In the genomic region with DNA sequence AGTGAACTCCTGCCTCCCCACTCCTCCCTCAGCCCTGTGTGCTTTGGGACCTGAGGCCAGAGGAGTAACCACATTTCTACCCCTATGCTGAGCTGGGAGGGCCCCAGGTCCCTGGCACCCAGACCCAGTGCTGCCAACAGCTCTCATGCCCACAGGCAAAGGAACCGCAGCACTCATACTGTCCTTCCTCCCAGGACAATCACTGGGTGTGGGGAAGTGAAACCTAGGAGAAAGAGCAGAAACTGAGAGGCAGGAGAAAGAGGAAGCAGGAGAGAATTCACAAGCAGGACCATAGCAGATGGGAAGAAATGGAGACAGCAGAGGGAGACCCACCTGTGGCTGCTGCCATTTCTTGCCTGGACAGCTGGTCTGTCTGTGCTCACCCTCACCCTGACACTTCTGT, we compare ENCODE assay signal across 9 cellular contexts. TPM values are rescaled to one million over a fixed set of nuclear protein-coding genes. Genes with fewer than 3 reads are reported as not detected.
DNase-seq lines count a peak whose midpoint lies in the region; ATAC-seq and TF ChIP-seq lines count a peak whose summit lies in the region.
"Had no signal": no experiment of that assay in that cellular context is flagged by ENCODE, and none has a peak within 500 bp of the region (broad histone marks: within the 10 kb centered on the region; RNA-seq: fewer than 3 reads in every experiment).

No MANE protein-coding gene starts in this region.

- peak overlapping the region; percentile 81 for H3K27ac ChIP-seq in temporal lobe (ENCODE audit: low read depth, low read length)
- H3K27ac ChIP-seq: C4-2B had no signal

- H3K27me3 Mint-ChIP-seq in activated T-cell treated with anti-CD3 and anti-CD28 coated beads, Interleukin-2, amount 50 U/mL, for 72 hours (ENCODE audit: low read depth), result no peaks in the 10 kb centered on the region
- peaks cover 28% of the 10 kb centered on the region for H3K27me3 Mint-ChIP-seq in glutamatergic neuron (ENCODE audit: unreplicated experiment)

- no peaks in the 10 kb centered on the region for H3K9me3 Mint-ChIP-seq in activated T-cell treated with anti-CD3 and anti-CD28 coated beads, Interleukin-2, amount 50 U/mL, for 72 hours
- H3K9me3 Mint-ChIP-seq in glutamatergic neuron (ENCODE audit: unreplicated experiment), result peaks cover 25% of the 10 kb centered on the region

- no peak for TF ChIP-seq CTCF in glutamatergic neuron (IDR thresholded peaks at IDR 0.05; ENCODE audit: partially characterized antibody, unreplicated experiment)

- H3K27ac Mint-ChIP-seq in activated T-cell treated with anti-CD3 and anti-CD28 coated beads, Interleukin-2, amount 50 U/mL, for 72 hours, result no peak overlapping the region
- peak overlapping the region; percentile 91 for H3K27ac Mint-ChIP-seq in glutamatergic neuron (ENCODE audit: unreplicated experiment)

- ATAC-seq in activated T-cell treated with anti-CD3 and anti-CD28 coated beads, Interleukin-2, amount 50 U/mL, for 72 hours (replicated peaks in 1 of 2), result no peak
- ATAC-seq in HG03039 (IDR thresholded peaks at IDR 0.05; ENCODE audit: unreplicated experiment), result no peak
- ATAC-seq in GM18868 (IDR thresholded peaks at IDR 0.05; ENCODE audit: unreplicated experiment), result no peak
- ATAC-seq in HG03378 (IDR thresholded peaks at IDR 0.05; ENCODE audit: unreplicated experiment), result no peak

- peaks cover 68% of the 10 kb centered on the region for H3K4me1 Mint-ChIP-seq in activated T-cell treated with anti-CD3 and anti-CD28 coated beads, Interleukin-2, amount 50 U/mL, for 72 hours (ENCODE audit: low read depth)
- peaks cover 43% of the 10 kb centered on the region for H3K4me1 Mint-ChIP-seq in glutamatergic neuron (ENCODE audit: low read depth, unreplicated experiment)

- H3K36me3 Mint-ChIP-seq in activated T-cell treated with anti-CD3 and anti-CD28 coated beads, Interleukin-2, amount 50 U/mL, for 72 hours (ENCODE audit: insufficient read depth in 2 of 2), result peaks cover 15 to 23% of the 10 kb centered on the region in 2 donors
- no peaks in the 10 kb centered on the region for H3K36me3 Mint-ChIP-seq in glutamatergic neuron (ENCODE audit: unreplicated experiment)

- H3K4me3 Mint-ChIP-seq in activated T-cell treated with anti-CD3 and anti-CD28 coated beads, Interleukin-2, amount 50 U/mL, for 72 hours, result peak overlapping the region; percentile 81
- H3K4me3 Mint-ChIP-seq in glutamatergic neuron (ENCODE audit: unreplicated experiment), result peak overlapping the region; percentile 27

- no peak for DNase-seq in activated T-cell treated with anti-CD3 and anti-CD28 coated beads, Interleukin-2, amount 50 U/mL, for 72 hours
- DNase-seq in activated T-cell treated with anti-CD3 and anti-CD28 coated beads, Interleukin-2, amount 50 U/mL, for 1 hour, result no peak
- peak; percentile 67 for DNase-seq in SKM-1 treated with dmso at 0.1 percent for 144 hours (lab: John Stamatoyannopoulos, UW; ENCODE audit: unreplicated experiment)
- DNase-seq in glutamatergic neuron, result no peak

RNA-seq across cellular contexts. Expression of gene CCDC97, which starts 18.8 kb away (rescaled TPM):
- 10 to 100 TPM; 28.8 to 33.4 TPM for total RNA-seq in activated T-cell treated with anti-CD3 and anti-CD28 coated beads, Interleukin-2, amount 50 U/mL, for 72 hours
- total RNA-seq in glutamatergic neuron (ENCODE audit: unreplicated experiment) (36.7 TPM), temporal lobe (6.4 TPM)

RNA-seq across cellular contexts. Expression of gene TGFB1, which starts 24.9 kb away (rescaled TPM):
- 10 to 100 TPM; 93.5 to 94.2 TPM for total RNA-seq in activated T-cell treated with anti-CD3 and anti-CD28 coated beads, Interleukin-2, amount 50 U/mL, for 72 hours
- 26.0 TPM for total RNA-seq in glutamatergic neuron (ENCODE audit: unreplicated experiment)
- 2.7 TPM for total RNA-seq in temporal lobe

RNA-seq across cellular contexts. Expression of gene B9D2, which starts 35.1 kb away (rescaled TPM):
- 1 to 10 TPM; 6.4 to 7.7 TPM for total RNA-seq in activated T-cell treated with anti-CD3 and anti-CD28 coated beads, Interleukin-2, amount 50 U/mL, for 72 hours
- total RNA-seq in glutamatergic neuron (ENCODE audit: unreplicated experiment), result 7.6 TPM
- total RNA-seq in temporal lobe, result 2.2 TPM

RNA-seq across cellular contexts. Expression of gene TMEM91, which starts 47.5 kb away (rescaled TPM):
- 10 to 100 TPM; 12.3 to 12.8 TPM for total RNA-seq in activated T-cell treated with anti-CD3 and anti-CD28 coated beads, Interleukin-2, amount 50 U/mL, for 72 hours
- total RNA-seq in glutamatergic neuron (ENCODE audit: unreplicated experiment), result 52.6 TPM
- total RNA-seq in temporal lobe, result 4.2 TPM
